In genomic region chr2:75284345-75284744, GRCh38 we compare ENCODE assay signal across 15 cellular contexts.
DNase-seq lines count a peak whose midpoint lies in the region; ATAC-seq and TF ChIP-seq lines count a peak whose summit lies in the region.
"Had no signal": no experiment of that assay in that cellular context is flagged by ENCODE, and none has a peak within 500 bp of the region (broad histone marks: within the 10 kb centered on the region; RNA-seq: fewer than 3 reads in every experiment).

No MANE protein-coding gene starts in this region.

- ATAC-seq in HG02798 (IDR thresholded peaks at IDR 0.05; ENCODE audit: poor library complexity, unreplicated experiment) (peak; percentile 42), HG03565 (IDR thresholded peaks at IDR 0.05; ENCODE audit: unreplicated experiment) (peak; percentile 53), GM21381 (IDR thresholded peaks at IDR 0.05; ENCODE audit: unreplicated experiment) (no peak), Right ventricle myocardium inferior (no peak)
- ATAC-seq: T-helper 17 cell had no signal

- peak; percentile 8 for DNase-seq in ELF-1 (ENCODE audit: low read depth, low spot score)
- DNase-seq in GM13977 (ENCODE audit: low spot score) = peak; percentile 23
- DNase-seq in Right ventricle myocardium inferior (ENCODE audit: missing footprints) = no peak
- DNase-seq in UCSD-AML1 (lab: John Stamatoyannopoulos, UW; ENCODE audit: unreplicated experiment) = no peak
- DNase-seq in DMS53 treated with DMSO at 0.1 percent for 48 hours (lab: John Stamatoyannopoulos, UW; ENCODE audit: unreplicated experiment) = no peak
- DNase-seq: NCI-H1105, NCI-H187 treated with DMSO at 0.1 percent for 48 hours, NCI-H2171, NCI-H446 treated with DMSO at 0.1 percent for 48 hours, RPMI8226, SJCRH30, T-helper 17 cell had no signal

- in situ Hi-C loops in GM13977 (cut with MboI; ENCODE audit: low pct_unique_long_range_greater_than_20kb, low sequenced_read_pairs, unreplicated experiment) = no loop called here

- TF ChIP-seq CTCF in GM13977 (IDR thresholded peaks at IDR 0.05; ENCODE audit: extremely low read depth, insufficient read depth, missing control alignments) = no peak

- intact Hi-C loops in Right ventricle myocardium inferior (cut with DNase I) = no loop called here

Comparison
In these comparisons a context has a peak if more than half of its experiments do, and no peak if none do; other contexts are left out.
1. DNase-seq: peak in ELF-1 (single experiment) and GM13977 (single experiment); none in Right ventricle myocardium inferior (single experiment), UCSD-AML1 (single experiment) and DMS53 treated with DMSO at 0.1 percent for 48 hours (single experiment).
2. ATAC-seq: peak in HG02798 (single experiment) and HG03565 (single experiment); none in GM21381 (single experiment) and Right ventricle myocardium inferior (single experiment).